Comparison of ENCODE assay signal across 11 cellular contexts in genomic region chr6:4942673-4943009, GRCh38.
A peak's percentile ranks its signal among the peaks of the same experiment; 100 is the strongest.
DNase-seq lines count a peak whose midpoint lies in the region; ATAC-seq and TF ChIP-seq lines count a peak whose summit lies in the region.
"Had no signal": no experiment of that assay in that cellular context is flagged by ENCODE, and none has a peak within 500 bp of the region (broad histone marks: within the 10 kb centered on the region; RNA-seq: fewer than 3 reads in every experiment).

No MANE protein-coding gene starts in this region.

- no peak overlapping the region for H3K4me3 ChIP-seq in psoas muscle

- peaks cover 0 to 8% of the 10 kb centered on the region in 2 donors for H3K36me3 ChIP-seq in psoas muscle (ENCODE audit: insufficient read depth in 1 of 2, low read depth in 1 of 2)

- TF ChIP-seq CTCF in psoas muscle (IDR thresholded peaks at IDR 0.05) (no peak), GM10266 (IDR thresholded peaks at IDR 0.05; ENCODE audit: control insufficient read depth, insufficient read depth, low read depth, missing control alignments) (no peak)

- 43 to 51% (median 47%) methylated on average over 4 of the region's 4 CpGs for WGBS in psoas muscle, 3 donors

- H3K9me3 Mint-ChIP-seq in T-cell, result no peaks in the 10 kb centered on the region
- H3K9me3 Mint-ChIP-seq: activated B cell treated with CpG ODN at 0.5 μM for 24 hours; activated naive CD4-positive, alpha-beta T cell treated with anti-CD3 and anti-CD28 coated beads, Interleukin-2, amount 50 U/mL, for 24 hours had no signal

- DNase-seq in T-cell, result no peak
- peak; percentile 62 for DNase-seq in foreskin melanocyte
- no peak for DNase-seq in psoas muscle
- DNase-seq in GM10266 (ENCODE audit: extremely low spot score), result no peak
- DNase-seq: activated B cell treated with CpG ODN at 0.5 μM for 24 hours, NCI-H187 had no signal

- H3K9me3 ChIP-seq in psoas muscle, result no peaks in the 10 kb centered on the region

- intact Hi-C loops in psoas muscle (cut with DNase I), result no loop called here

- peak overlapping the region; percentile 64 for H3K27ac ChIP-seq in psoas muscle

- CTCF ChIA-PET in T-cell (lab: Charles Lee), result interaction anchor here in 1 of 2 donors (0.7 kb wide), 1 partner anchor 61 kb away, joined by 5 read pairs; no protein-coding TSS in a partner anchor

- peaks cover 21% of the 10 kb centered on the region for H3K4me1 ChIP-seq in psoas muscle

- H3K27me3 Mint-ChIP-seq in T-cell, result no peaks in the 10 kb centered on the region
- H3K27me3 Mint-ChIP-seq: activated B cell treated with CpG ODN at 0.5 μM for 24 hours; activated naive CD4-positive, alpha-beta T cell treated with anti-CD3 and anti-CD28 coated beads, Interleukin-2, amount 50 U/mL, for 24 hours had no signal

- peaks cover 36% of the 10 kb centered on the region for H3K36me3 Mint-ChIP-seq in T-cell

- ATAC-seq in HG03432 (IDR thresholded peaks at IDR 0.05; ENCODE audit: unreplicated experiment) (peak; percentile 2), T-cell (replicated peaks in 1 of 4) (no peak), psoas muscle (peak; percentile 49 to 62 (median 54)), GM21423 (IDR thresholded peaks at IDR 0.05; ENCODE audit: unreplicated experiment) (no peak), HG03196 (IDR thresholded peaks at IDR 0.05; ENCODE audit: unreplicated experiment) (no peak), HG03469 (IDR thresholded peaks at IDR 0.05; ENCODE audit: unreplicated experiment) (no peak)

- peak overlapping the region; percentile 40 to 50 for H3K27ac Mint-ChIP-seq in T-cell
- H3K27ac Mint-ChIP-seq: activated B cell treated with CpG ODN at 0.5 μM for 24 hours had no signal

- POLR2A ChIA-PET in T-cell (lab: Charles Lee), result no interaction called here

- H3K4me3 Mint-ChIP-seq in T-cell, result no peak overlapping the region
- H3K4me3 Mint-ChIP-seq: activated B cell treated with CpG ODN at 0.5 μM for 24 hours; activated naive CD4-positive, alpha-beta T cell treated with anti-CD3 and anti-CD28 coated beads, Interleukin-2, amount 50 U/mL, for 24 hours had no signal

- peaks cover 15 to 41% (median 33%) of the 10 kb centered on the region in 3 donors for H3K4me1 Mint-ChIP-seq in T-cell

- H3K27me3 ChIP-seq in psoas muscle (ENCODE audit: insufficient read depth in 3 of 3, low read length in 2 of 3), result no peaks in the 10 kb centered on the region

Comparison
In these comparisons a context has a peak if more than half of its experiments do, and no peak if none do; other contexts are left out.
1. ATAC-seq: peak in HG03432 (single experiment) and psoas muscle (4 of 4); none in T-cell (0 of 4), GM21423 (single experiment), HG03196 (single experiment) and HG03469 (single experiment).